ENCODE assay signal across 22 cellular contexts in the genomic region with DNA sequence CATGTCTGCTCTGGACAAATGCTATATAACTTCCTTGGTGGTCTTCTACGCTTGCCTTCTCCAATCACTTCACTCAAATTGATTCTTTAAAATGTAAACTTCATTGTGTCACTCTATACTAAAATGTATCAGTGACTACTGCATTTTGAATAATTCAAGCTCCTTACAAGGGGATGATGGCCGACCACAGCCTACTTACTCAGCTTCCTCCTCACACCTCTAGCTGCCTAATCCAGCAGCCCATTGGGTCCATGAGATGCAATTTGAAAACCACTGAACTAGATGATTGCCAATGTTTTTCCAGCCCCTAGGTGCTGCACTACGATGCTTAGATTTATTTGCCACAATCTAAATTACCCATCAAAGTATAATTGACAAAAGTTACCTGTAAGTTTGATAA.
DNase-seq lines count a peak whose midpoint lies in the region; ATAC-seq lines count a peak whose summit lies in the region.
"Had no signal": no experiment of that assay in that cellular context is flagged by ENCODE, and none has a peak within 500 bp of the region (broad histone marks: within the 10 kb centered on the region; RNA-seq: fewer than 3 reads in every experiment).

No MANE protein-coding gene starts in this region.

- ATAC-seq in effector memory CD8-positive, alpha-beta T cell (replicated peaks), result peak; percentile 61
- peak; percentile 61 to 66 for ATAC-seq in natural killer cell treated with Interleukin-12 subunit alpha and Interleukin-12 subunit beta and Interleukin-15 and Interleukin-18, amount 100 ng/mL, for 72 hours
- no peak for ATAC-seq in HG03196 (IDR thresholded peaks at IDR 0.05; ENCODE audit: unreplicated experiment)
- ATAC-seq: A549, GM12878 had no signal

- DNase-seq in HT1080 (ENCODE audit: low read depth) (peak; percentile 20), NCI-H524 treated with DMSO at 0.1 percent for 48 hours (lab: John Stamatoyannopoulos, UW) (no peak)
- DNase-seq in effector memory CD8-positive, alpha-beta T cell, result no peak
- no peak for DNase-seq in natural killer cell treated with Interleukin-12 subunit alpha and Interleukin-12 subunit beta and Interleukin-15 and Interleukin-18, amount 100 ng/mL, for 72 hours (ENCODE audit: low spot score)
- DNase-seq in stimulated activated CD4-positive, alpha-beta T cell treated with anti-CD3 and anti-CD28 coated beads, Interleukin-4, amount 100 ng/mL, for 24 hours, result no peak
- DNase-seq: AML-193; CD4-positive, alpha-beta memory T cell; CD4-positive, CD25-positive, alpha-beta regulatory T cell; CD8-positive, alpha-beta memory T cell; COR-L47; DMS 273 treated with DMSO at 0.1 percent for 48 hours; DMS153; DMS53; DMS79; DND-41; EL; GDM1 had no signal

- no peaks in the 10 kb centered on the region for H3K36me3 Mint-ChIP-seq in effector memory CD8-positive, alpha-beta T cell (ENCODE audit: insufficient read depth)
- no peaks in the 10 kb centered on the region for H3K36me3 Mint-ChIP-seq in natural killer cell treated with Interleukin-12 subunit alpha and Interleukin-12 subunit beta and Interleukin-15 and Interleukin-18, amount 100 ng/mL, for 72 hours
- H3K36me3 Mint-ChIP-seq: CD14-positive monocyte; CD4-positive, alpha-beta memory T cell; CD4-positive, CD25-positive, alpha-beta regulatory T cell had no signal

- H3K27me3 Mint-ChIP-seq in effector memory CD8-positive, alpha-beta T cell, result peaks cover 0 to 11% of the 10 kb centered on the region in 2 donors
- peaks cover 10 to 13% of the 10 kb centered on the region in 2 donors for H3K27me3 Mint-ChIP-seq in natural killer cell treated with Interleukin-12 subunit alpha and Interleukin-12 subunit beta and Interleukin-15 and Interleukin-18, amount 100 ng/mL, for 72 hours
- H3K27me3 Mint-ChIP-seq: B cell; CD4-positive, alpha-beta memory T cell; CD4-positive, CD25-positive, alpha-beta regulatory T cell had no signal

- H3K4me1 Mint-ChIP-seq in effector memory CD8-positive, alpha-beta T cell (ENCODE audit: low read depth in 2 of 2), result peaks cover 2 to 3% of the 10 kb centered on the region in 2 donors
- peaks cover 9 to 11% of the 10 kb centered on the region in 2 donors for H3K4me1 Mint-ChIP-seq in natural killer cell treated with Interleukin-12 subunit alpha and Interleukin-12 subunit beta and Interleukin-15 and Interleukin-18, amount 100 ng/mL, for 72 hours (ENCODE audit: low read depth in 2 of 2)
- H3K4me1 Mint-ChIP-seq: B cell; CD4-positive, CD25-positive, alpha-beta regulatory T cell had no signal

- no peaks in the 10 kb centered on the region for H3K9me3 Mint-ChIP-seq in effector memory CD8-positive, alpha-beta T cell
- peaks cover 3% of the 10 kb centered on the region for H3K9me3 Mint-ChIP-seq in natural killer cell treated with Interleukin-12 subunit alpha and Interleukin-12 subunit beta and Interleukin-15 and Interleukin-18, amount 100 ng/mL, for 72 hours
- H3K9me3 Mint-ChIP-seq: CD8-positive, alpha-beta memory T cell had no signal

- H3K27ac Mint-ChIP-seq in effector memory CD8-positive, alpha-beta T cell, result no peak overlapping the region
- H3K27ac Mint-ChIP-seq in natural killer cell treated with Interleukin-12 subunit alpha and Interleukin-12 subunit beta and Interleukin-15 and Interleukin-18, amount 100 ng/mL, for 72 hours, result no peak overlapping the region
- H3K27ac Mint-ChIP-seq: B cell; CD14-positive monocyte; CD4-positive, alpha-beta memory T cell; CD4-positive, CD25-positive, alpha-beta regulatory T cell; CD8-positive, alpha-beta memory T cell had no signal

- no peak overlapping the region for H3K4me3 Mint-ChIP-seq in effector memory CD8-positive, alpha-beta T cell
- no peak overlapping the region for H3K4me3 Mint-ChIP-seq in natural killer cell treated with Interleukin-12 subunit alpha and Interleukin-12 subunit beta and Interleukin-15 and Interleukin-18, amount 100 ng/mL, for 72 hours
- H3K4me3 Mint-ChIP-seq: B cell; CD14-positive monocyte; CD4-positive, alpha-beta memory T cell; CD4-positive, CD25-positive, alpha-beta regulatory T cell; CD8-positive, alpha-beta memory T cell had no signal
